In the genomic region with DNA sequence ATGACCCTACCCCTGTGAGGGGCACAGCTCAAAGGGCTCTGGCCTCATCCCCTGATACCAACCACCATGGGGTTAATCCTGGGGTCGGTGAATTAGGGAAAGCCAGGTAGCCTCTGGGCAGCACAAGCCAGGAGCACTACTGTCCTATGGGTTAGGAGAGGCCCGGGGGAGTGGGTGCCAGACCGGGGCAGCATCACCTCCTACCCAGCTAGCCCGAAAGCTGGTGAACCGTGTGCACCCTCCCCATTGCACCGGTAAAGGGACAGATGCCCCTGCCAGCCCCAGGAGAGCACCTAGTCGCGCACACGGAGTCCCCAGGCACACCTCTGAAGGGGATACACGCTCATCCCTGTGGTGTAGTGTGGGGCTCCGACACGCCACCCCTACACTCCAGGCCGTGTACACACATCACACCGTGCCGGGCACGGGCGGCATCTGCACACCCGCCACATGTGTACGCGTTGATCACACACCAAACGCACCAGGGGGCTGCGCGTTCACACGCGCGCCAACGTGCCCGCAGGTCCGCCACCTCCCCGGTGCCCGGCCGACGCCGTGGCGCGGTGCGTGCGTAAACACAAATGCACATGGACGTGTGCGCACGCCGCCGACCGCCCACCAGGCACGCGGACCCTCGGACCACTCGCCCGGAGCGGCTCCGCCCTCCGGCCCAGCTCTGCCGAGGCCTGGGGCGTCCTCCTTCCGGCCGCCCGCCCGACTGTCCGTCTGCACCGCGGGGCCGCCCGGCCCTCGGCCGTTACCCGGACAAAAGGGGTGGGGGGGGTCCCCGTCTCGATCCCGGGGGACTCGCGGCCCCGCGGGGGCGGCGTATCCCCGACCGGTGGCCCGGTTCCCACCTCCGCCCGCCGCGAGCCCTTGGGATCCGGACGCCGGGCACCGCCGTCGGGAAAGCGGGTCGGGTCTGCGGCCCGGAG, we compare ENCODE assay signal across 8 cellular contexts. TPM values are rescaled to one million over a fixed set of nuclear protein-coding genes. Genes with fewer than 3 reads are reported as not detected.
DNase-seq lines count a peak whose midpoint lies in the region; ATAC-seq, FAIRE-seq and TF ChIP-seq lines count a peak whose summit lies in the region.

No MANE protein-coding gene starts in this region.

- no peak for TF ChIP-seq CTCF in colonic mucosa (IDR thresholded peaks at IDR 0.05)

- H2AK5ac ChIP-seq in mesenchymal stem cell (ENCODE audit: low read length, severe bottlenecking) = no peak overlapping the region

- H3K9me3 ChIP-seq in T-helper 17 cell (ENCODE audit: control insufficient read depth, low read length, poor library complexity, severe bottlenecking) = no peaks in the 10 kb centered on the region
- no peaks in the 10 kb centered on the region for H3K9me3 ChIP-seq in colonic mucosa
- no peaks in the 10 kb centered on the region for H3K9me3 ChIP-seq in mesenchymal stem cell (ENCODE audit: control insufficient read depth, low read length)

- H3K27me3 Mint-ChIP-seq in T-helper 17 cell = no peaks in the 10 kb centered on the region

- peaks cover 19% of the 10 kb centered on the region for H3K4me1 ChIP-seq in colonic mucosa
- peaks cover 59% of the 10 kb centered on the region for H3K4me1 ChIP-seq in mesenchymal stem cell (ENCODE audit: control insufficient read depth, insufficient read depth, low read depth, low read length)

- 2% methylated on average over 43 of the region's 92 CpGs for WGBS in mesenchymal stem cell

- peak overlapping the region; percentile 80 for H3K4me3 Mint-ChIP-seq in T-helper 17 cell

- ATAC-seq in T-helper 17 cell (no peak), HG02759 (IDR thresholded peaks at IDR 0.05; ENCODE audit: unreplicated experiment) (no peak)

- peak overlapping the region; percentile 90 for H2BK120ac ChIP-seq in mesenchymal stem cell (ENCODE audit: low read depth, low read length)

- H3K4me3 ChIP-seq in colonic mucosa (peak overlapping the region; percentile 83), mesenchymal stem cell (ENCODE audit: insufficient read depth in 1 of 2, low read depth in 1 of 2, low read length in 2 of 2) (peak overlapping the region; percentile 95 to 97)

- in situ Hi-C loops in ACHN (cut with HindIII; ENCODE audit: low pct_ligation_motif_present, low pct_unique_long_range_greater_than_20kb, low sequenced_read_pairs) = no loop called here

- H3K9ac ChIP-seq in colonic mucosa (ENCODE audit: low read depth in 2 of 2, low read length in 2 of 2) = peak overlapping the region; percentile 80 to 92
- H3K9ac ChIP-seq in mesenchymal stem cell (ENCODE audit: low read length) = peak overlapping the region; percentile 89

- peaks cover 14% of the 10 kb centered on the region for H3K4me1 Mint-ChIP-seq in T-helper 17 cell

- H3K4me2 ChIP-seq in mesenchymal stem cell (ENCODE audit: low read length, poor library complexity, severe bottlenecking) = peak overlapping the region; percentile 84

- peak; percentile 55 for DNase-seq in ACHN
- peak; percentile 52 for DNase-seq in H54 (ENCODE audit: insufficient read length, low spot score)
- no peak for DNase-seq in T-helper 17 cell
- no peak for DNase-seq in colonic mucosa
- peak; percentile 48 for DNase-seq in mesenchymal stem cell
- DNase-seq in substantia nigra (lab: John Stamatoyannopoulos, UW) = peak in 6 of 49 donors; percentile 2 to 78 (median 35)
- no peak for DNase-seq in COLO829 (ENCODE audit: low spot score)

- H3K4ac ChIP-seq in mesenchymal stem cell (ENCODE audit: low read depth in 1 of 2, low read length in 2 of 2) = peak overlapping the region; percentile 70 to 86

- H2BK12ac ChIP-seq in mesenchymal stem cell (ENCODE audit: low read length in 2 of 2) = peak overlapping the region in 1 of 2 experiments; percentile 94

- H2AFZ ChIP-seq in mesenchymal stem cell (ENCODE audit: low read depth, low read length) = peak overlapping the region; percentile 89

- H2BK15ac ChIP-seq in mesenchymal stem cell (ENCODE audit: low read depth, poor library complexity, severe bottlenecking) = peak overlapping the region; percentile 97

- peaks cover 2% of the 10 kb centered on the region for H3K36me3 Mint-ChIP-seq in T-helper 17 cell (ENCODE audit: low read depth)

- no peaks in the 10 kb centered on the region for H3K27me3 ChIP-seq in colonic mucosa
- no peaks in the 10 kb centered on the region for H3K27me3 ChIP-seq in mesenchymal stem cell (ENCODE audit: control insufficient read depth in 1 of 2, insufficient read depth in 1 of 2, low read length in 2 of 2)

- H3K27ac Mint-ChIP-seq in T-helper 17 cell = peak overlapping the region; percentile 92

- peak overlapping the region; percentile 87 to 89 for H3K14ac ChIP-seq in mesenchymal stem cell (ENCODE audit: low read length in 2 of 2)

- H4K8ac ChIP-seq in mesenchymal stem cell (ENCODE audit: low read length) = peak overlapping the region; percentile 88

- peak overlapping the region in 1 of 2 experiments; percentile 98 for H3K23ac ChIP-seq in mesenchymal stem cell (ENCODE audit: low read length in 2 of 2)

- H2BK5ac ChIP-seq in mesenchymal stem cell (ENCODE audit: low read depth, low read length, poor library complexity, severe bottlenecking) = peak overlapping the region; percentile 89

- H3K27ac ChIP-seq in colonic mucosa = peak overlapping the region; percentile 92
- peak overlapping the region; percentile 33 for H3K27ac ChIP-seq in mesenchymal stem cell (ENCODE audit: low read length, poor library complexity, severe bottlenecking)
- peak overlapping the region; percentile 82 for H3K27ac ChIP-seq in substantia nigra (ENCODE audit: low read depth, low read length, poor library complexity, severe bottlenecking)

- H3K79me1 ChIP-seq in mesenchymal stem cell (replicated peaks; ENCODE audit: low read length, poor library complexity, severe bottlenecking) = peaks cover 29% of the 10 kb centered on the region

- H3K18ac ChIP-seq in mesenchymal stem cell (ENCODE audit: low read depth in 1 of 2, low read length in 2 of 2) = peak overlapping the region; percentile 94 to 96

- no peak for FAIRE-seq in H54 (lab: Jason Lieb, UNC)

- no peak for TF ChIP-seq POLR2A in H54 (IDR thresholded peaks at IDR 0.05; ENCODE audit: low read depth, low read length)

- peak overlapping the region; percentile 96 for H4K91ac ChIP-seq in mesenchymal stem cell (ENCODE audit: low read length)

- no peaks in the 10 kb centered on the region for H3K36me3 ChIP-seq in colonic mucosa
- H3K36me3 ChIP-seq in mesenchymal stem cell (ENCODE audit: control insufficient read depth in 1 of 2, insufficient read depth in 2 of 2, low read depth in 1 of 2, low read length in 2 of 2) = peaks cover 4 to 32% of the 10 kb centered on the region in 2 experiments

- intact Hi-C loops in colonic mucosa (cut with DNase I) = no loop called here

RNA-seq across cellular contexts. Expression of gene UBALD1, which starts 0.8 kb away (rescaled TPM):
- 10 to 100 TPM; 25.8 to 26.6 TPM for total RNA-seq in T-helper 17 cell
- 10 to 100 TPM; 19.4 to 20.2 TPM for total RNA-seq in colonic mucosa
- polyA plus RNA-seq in mesenchymal stem cell (2013, experiment 1 of 2) = 26.5 TPM
- polyA plus RNA-seq in mesenchymal stem cell (2013, experiment 2 of 2) = 25.7 TPM

RNA-seq across cellular contexts. Expression of gene MGRN1, which starts 10.7 kb away (rescaled TPM):
- total RNA-seq in T-helper 17 cell = 10 to 100 TPM; 69.3 to 74.7 TPM
- 10 to 100 TPM; 75.2 to 79.3 TPM for total RNA-seq in colonic mucosa
- 52.4 TPM for polyA plus RNA-seq in mesenchymal stem cell (2013, experiment 1 of 2)
- 48.7 TPM for polyA plus RNA-seq in mesenchymal stem cell (2013, experiment 2 of 2)

RNA-seq across cellular contexts. Expression of gene C16orf96, which starts 57.8 kb away (rescaled TPM):
- under 1 TPM; 0.08 to 0.20 TPM for total RNA-seq in T-helper 17 cell
- under 1 TPM in 1 of 2 donors, not detected in 1; 0.08 TPM for total RNA-seq in colonic mucosa
- 0.01 TPM for polyA plus RNA-seq in mesenchymal stem cell (2013, experiment 1 of 2)
- not detected for polyA plus RNA-seq in mesenchymal stem cell (2013, experiment 2 of 2)

Comparison
In these comparisons a context has a peak if more than half of its experiments do, and no peak if none do; other contexts are left out.
1. DNase-seq: peak in ACHN (single experiment), H54 (single experiment) and mesenchymal stem cell (single experiment); none in T-helper 17 cell (0 of 3), colonic mucosa (single experiment) and COLO829 (single experiment).
2. H3K27ac ChIP-seq: peak in every context shown above with its lines; median percentile 92 in colonic mucosa; 82 in substantia nigra; 33 in mesenchymal stem cell.